Comparison of ENCODE assay signal across 20 cellular contexts in genomic region chr2:45951025-45951737, GRCh38.
"Had no signal": no experiment of that assay in that cellular context is flagged by ENCODE, and none has a peak within 500 bp of the region (broad histone marks: within the 10 kb centered on the region; RNA-seq: fewer than 3 reads in every experiment).

No MANE protein-coding gene starts in this region.

- H3K4me3 ChIP-seq: ascending aorta, breast epithelium, heart left ventricle, stomach, testis, upper lobe of left lung had no signal

- H3K36me3 ChIP-seq: ascending aorta, breast epithelium, heart left ventricle, neutrophil, stomach, upper lobe of left lung had no signal

- H3K4me3 Mint-ChIP-seq: activated CD4-positive, alpha-beta memory T cell treated with anti-CD3 and anti-CD28 coated beads for 36 hours; activated T-helper 1 cell treated with anti-CD3 and anti-CD28 coated beads, Interleukin-12 subunit alpha, Interleukin-12 subunit beta, Interleukin-2, Interleukin-4 antibody, amounts not matched to agents 30 ng/mL and 10 ng/mL and 1 ng/mL, durations not matched to agents 14 hours and 24 hours and 36 hours; endodermal cell; naive thymus-derived CD8-positive, alpha-beta T cell had no signal

- ATAC-seq: heart left ventricle had no signal

- DNase-seq: activated CD4-positive, alpha-beta memory T cell treated with anti-CD3 and anti-CD28 coated beads for 36 hours; activated CD4-positive, alpha-beta T cell treated with anti-CD3 and anti-CD28 coated beads for 1 hour; activated CD8-positive, alpha-beta memory T cell treated with anti-CD3 and anti-CD28 coated beads, Interleukin-2, amount 50 U/mL, for 4 hours; activated naive CD4-positive, alpha-beta T cell; dermis blood vessel endothelial cell; endodermal cell; heart left ventricle; naive thymus-derived CD8-positive, alpha-beta T cell; posterior cingulate gyrus; retina; stimulated activated CD4-positive, alpha-beta T cell treated with anti-CD3 and anti-CD28 coated beads, Interleukin-4, amount 100 ng/mL, for 24 hours; stomach; testis; upper lobe of left lung had no signal

- H3K27me3 Mint-ChIP-seq: activated CD4-positive, alpha-beta memory T cell treated with anti-CD3 and anti-CD28 coated beads for 36 hours; naive thymus-derived CD8-positive, alpha-beta T cell had no signal

- H3K27me3 ChIP-seq: ascending aorta, breast epithelium, heart left ventricle, neutrophil, stomach, testis, upper lobe of left lung had no signal

- H3K9me3 Mint-ChIP-seq: activated CD4-positive, alpha-beta memory T cell treated with anti-CD3 and anti-CD28 coated beads for 36 hours; activated T-helper 1 cell treated with anti-CD3 and anti-CD28 coated beads, Interleukin-12 subunit alpha, Interleukin-12 subunit beta, Interleukin-2, Interleukin-4 antibody, amounts not matched to agents 30 ng/mL and 10 ng/mL and 1 ng/mL, durations not matched to agents 14 hours and 24 hours and 36 hours; endodermal cell; naive thymus-derived CD8-positive, alpha-beta T cell had no signal

- H3K9me3 ChIP-seq: ascending aorta, breast epithelium, heart left ventricle, neutrophil, stomach, testis, upper lobe of left lung had no signal

- H3K4me1 Mint-ChIP-seq: endodermal cell had no signal

- H3K4me1 ChIP-seq: ascending aorta, breast epithelium, testis had no signal

- H3K36me3 Mint-ChIP-seq: activated CD4-positive, alpha-beta memory T cell treated with anti-CD3 and anti-CD28 coated beads for 36 hours; naive thymus-derived CD8-positive, alpha-beta T cell had no signal

- H3K27ac Mint-ChIP-seq: activated CD4-positive, alpha-beta memory T cell treated with anti-CD3 and anti-CD28 coated beads for 36 hours; activated T-helper 1 cell treated with anti-CD3 and anti-CD28 coated beads, Interleukin-12 subunit alpha, Interleukin-12 subunit beta, Interleukin-2, Interleukin-4 antibody, amounts not matched to agents 30 ng/mL and 10 ng/mL and 1 ng/mL, durations not matched to agents 14 hours and 24 hours and 36 hours; endodermal cell; naive thymus-derived CD8-positive, alpha-beta T cell had no signal

- H3K27ac ChIP-seq: ascending aorta, breast epithelium, heart left ventricle, neutrophil, stomach, testis, upper lobe of left lung, VCaP had no signal

- FAIRE-seq: frontal cortex had no signal
